Comparison of ENCODE assay signal across 21 cellular contexts in genomic region chrX:88940904-88941303, GRCh38.
A peak's percentile ranks its signal among the peaks of the same experiment; 100 is the strongest.
DNase-seq lines count a peak whose midpoint lies in the region; ATAC-seq, FAIRE-seq and TF ChIP-seq lines count a peak whose summit lies in the region.
"Had no signal": no experiment of that assay in that cellular context is flagged by ENCODE, and none has a peak within 500 bp of the region (broad histone marks: within the 10 kb centered on the region; RNA-seq: fewer than 3 reads in every experiment).

No MANE protein-coding gene starts in this region.

- no peaks in the 10 kb centered on the region for H3K27me3 ChIP-seq in HAP-1 (ENCODE audit: low read depth)
- no peaks in the 10 kb centered on the region for H3K27me3 ChIP-seq in ectodermal cell (ENCODE audit: control insufficient read depth, insufficient read depth, low read length, poor library complexity, severe bottlenecking)
- no peaks in the 10 kb centered on the region for H3K27me3 ChIP-seq in PC-9 (ENCODE audit: insufficient read depth, low read depth)

- WGBS in ectodermal cell, 2 experiments: 67 to 74% methylated on average over 5 of the region's 5 CpGs

- no peak for ATAC-seq in GM21360 (IDR thresholded peaks at IDR 0.05; ENCODE audit: unreplicated experiment)
- ATAC-seq: CD8-positive, alpha-beta T cell; GM12878 had no signal

- no peak for TF ChIP-seq CTCF in PC-9 (conservative IDR thresholded peaks at IDR 0.05)

- peak; percentile 15 to 63 for DNase-seq in HAP-1 (ENCODE audit: low spot score in 2 of 2)
- DNase-seq in NCI-H82 (lab: John Stamatoyannopoulos, UW): peak; percentile 91
- no peak for DNase-seq in GM19239 (ENCODE audit: insufficient read length, low spot score)
- no peak for DNase-seq in PC-9
- DNase-seq: CD4-positive, CD25-positive, alpha-beta regulatory T cell; CD8-positive, alpha-beta T cell; DMS 273 treated with DMSO at 0.1 percent for 48 hours; DMS79; EL; GDM1; GOT3; HCEC 1CT had no signal

- no peaks in the 10 kb centered on the region for H3K9me3 ChIP-seq in HAP-1
- no peaks in the 10 kb centered on the region for H3K9me3 ChIP-seq in ectodermal cell (ENCODE audit: control insufficient read depth, low read length)
- H3K9me3 ChIP-seq in PC-9 (ENCODE audit: insufficient read depth, low read depth): no peaks in the 10 kb centered on the region
- H3K9me3 ChIP-seq: BLaER1 had no signal

- intact Hi-C loops in PC-9 (cut with micrococcal nuclease; ENCODE audit: unreplicated experiment): no loop called here

- no TSS peak for BruUV-seq in PC-9 (replicated peaks; lab: Mats Ljungman, UMichigan)

- no peak for FAIRE-seq in GM19239 (lab: Jason Lieb, UNC)
- FAIRE-seq: A204.1, D721Med, GM12878, H54 had no signal

- H3K36me3 ChIP-seq in HAP-1 (replicated peaks) (no peaks in the 10 kb centered on the region), ectodermal cell (ENCODE audit: control insufficient read depth, insufficient read depth, low read length) (no peaks in the 10 kb centered on the region), PC-9 (ENCODE audit: low read depth) (no peaks in the 10 kb centered on the region)
- H3K36me3 ChIP-seq: BLaER1 had no signal

- H3K4me1 ChIP-seq in HAP-1 (peaks cover 25% of the 10 kb centered on the region), ectodermal cell (ENCODE audit: control insufficient read depth, insufficient read depth, low read length) (no peaks in the 10 kb centered on the region), PC-9 (replicated peaks; ENCODE audit: insufficient read depth) (no peaks in the 10 kb centered on the region)
- H3K4me1 ChIP-seq: BLaER1 had no signal

- in situ Hi-C loops in HAP-1 (cut with MboI; ENCODE audit: low sequenced_read_pairs): no loop called here

- H3F3A ChIP-seq in PC-9 (ENCODE audit: insufficient read depth, low read depth): no peaks in the 10 kb centered on the region

- no peaks in the 10 kb centered on the region for H3K9me2 ChIP-seq in PC-9 (ENCODE audit: insufficient read depth)

- H3K4me2 ChIP-seq in PC-9: no peak overlapping the region
- H3K4me2 ChIP-seq: BLaER1 had no signal

- no peaks in the 10 kb centered on the region for H3K79me2 ChIP-seq in PC-9 (ENCODE audit: low read depth)

- H4K20me1 ChIP-seq in PC-9 (ENCODE audit: insufficient read depth): no peaks in the 10 kb centered on the region
- H4K20me1 ChIP-seq: BLaER1 had no signal

- CTCF ChIA-PET in PC-9 (lab: Charles Lee): no interaction called here

- POLR2A ChIA-PET in PC-9 (lab: Charles Lee; ENCODE audit: unreplicated experiment): no interaction called here

- H3K27ac ChIP-seq in ectodermal cell (ENCODE audit: insufficient read depth, low read depth, low read length, poor library complexity, severe bottlenecking) (peak overlapping the region; percentile 44), PC-9 (no peak overlapping the region)
- H3K27ac ChIP-seq: 22Rv1, BLaER1, C4-2B had no signal

- H2AFZ ChIP-seq in PC-9: no peak overlapping the region

- H3K4me3 ChIP-seq in HAP-1 (no peak overlapping the region), ectodermal cell (ENCODE audit: insufficient read depth, low read depth, low read length) (no peak overlapping the region), PC-9 (no peak overlapping the region)
- H3K4me3 ChIP-seq: BLaER1, GM12878 had no signal

Comparison
In these comparisons a context has a peak if more than half of its experiments do, and no peak if none do; other contexts are left out.
1. DNase-seq: peak in HAP-1 (2 of 2) and NCI-H82 (single experiment); none in GM19239 (single experiment) and PC-9 (0 of 2).